9 cellular contexts compared by ENCODE assay signal in genomic region chr6:21263531-21264287, GRCh38.
DNase-seq lines count a peak whose midpoint lies in the region; ATAC-seq and TF ChIP-seq lines count a peak whose summit lies in the region.
"Had no signal": no experiment of that assay in that cellular context is flagged by ENCODE, and none has a peak within 500 bp of the region (broad histone marks: within the 10 kb centered on the region; RNA-seq: fewer than 3 reads in every experiment).

No MANE protein-coding gene starts in this region.

- H3K27me3 Mint-ChIP-seq in H9 (ENCODE audit: low read depth): no peaks in the 10 kb centered on the region

- H3K4ac ChIP-seq in H9 (ENCODE audit: low read depth, low read length): no peak overlapping the region; the same call in 1 of the 2 replicates

- H3K4me1 ChIP-seq in H9 (ENCODE audit: insufficient read depth, low read length): no peaks in the 10 kb centered on the region; the same call in 1 of the 2 replicates
- H3K4me1 ChIP-seq: breast epithelium had no signal

- no peaks in the 10 kb centered on the region; a peak in 3 of 5 replicates for H3K9me3 Mint-ChIP-seq in H9

- H2BK12ac ChIP-seq in H9 (ENCODE audit: insufficient read length, low read depth, low read length): no peak overlapping the region

- peak overlapping the region in 1 of 3 experiments; percentile 53; a peak in 3 of 7 replicates for H3K27ac Mint-ChIP-seq in H9

- no peak overlapping the region for H3K4me3 ChIP-seq in fibroblast of mammary gland (ENCODE audit: control insufficient read depth, low read depth, low read length)
- H3K4me3 ChIP-seq: breast epithelium had no signal

- no peak overlapping the region for H3K4me2 ChIP-seq in H9 (ENCODE audit: insufficient read depth, insufficient read length, low read length)

- H3K4me3 Mint-ChIP-seq in H9: no peak overlapping the region

- H3K9ac ChIP-seq in H9 (ENCODE audit: extremely low read depth, insufficient read length, low read length): no peak overlapping the region

- TF ChIP-seq CTCF in GM10266 (IDR thresholded peaks at IDR 0.05; ENCODE audit: control insufficient read depth, insufficient read depth, low read depth, missing control alignments) (no peak), H9 (conservative IDR thresholded peaks at IDR 0.05) (no peak), fibroblast of mammary gland (conservative IDR thresholded peaks at IDR 0.05; ENCODE audit: control insufficient read depth, insufficient read depth, low read depth, low read length) (no peak)

- WGBS in H9 (ENCODE audit: extremely low coverage, insufficient read length, low lambda C conversion rate): no CpG with 5 or more reads among the region's 18 CpGs

- no peak overlapping the region for H2BK5ac ChIP-seq in H9 (ENCODE audit: insufficient read length, low read length)

- no peak overlapping the region for H2BK15ac ChIP-seq in H9 (ENCODE audit: low read depth, low read length)

- no peak overlapping the region for H4K5ac ChIP-seq in H9 (ENCODE audit: insufficient read length, low read depth, low read length)

- no peaks in the 10 kb centered on the region for H3K79me2 ChIP-seq in H9 (ENCODE audit: insufficient read depth, low read length)

- H4K20me1 ChIP-seq in H9 (ENCODE audit: control insufficient read depth, insufficient read depth, insufficient read length): no peaks in the 10 kb centered on the region

- H4K8ac ChIP-seq in H9 (replicated peaks; ENCODE audit: insufficient read length, low read depth, low read length): no peak overlapping the region

- H2AK5ac ChIP-seq in H9 (ENCODE audit: insufficient read length, low read length): no peak overlapping the region

- no peak overlapping the region for H3K23ac ChIP-seq in H9 (ENCODE audit: insufficient read length, low read depth, low read length)

- no peak overlapping the region for H3K27ac ChIP-seq in H9 (ENCODE audit: insufficient read length, low read depth, low read length)
- H3K27ac ChIP-seq: breast epithelium had no signal

- ATAC-seq in HG03378 (IDR thresholded peaks at IDR 0.05; ENCODE audit: unreplicated experiment): no peak

- H3K18ac ChIP-seq in H9 (ENCODE audit: insufficient read length, low read depth, low read length): no peak overlapping the region

- H4K91ac ChIP-seq in H9 (ENCODE audit: insufficient read length, low read depth, low read length): no peak overlapping the region

- H3K27me3 ChIP-seq in H9 (ENCODE audit: insufficient read depth, low read length): no peaks in the 10 kb centered on the region
- H3K27me3 ChIP-seq: breast epithelium had no signal

- H3K56ac ChIP-seq in H9 (ENCODE audit: insufficient read length, low read depth, low read length): no peak overlapping the region

- no peak overlapping the region for H2AFZ ChIP-seq in H9 (ENCODE audit: low read length)

- H3K79me1 ChIP-seq in H9 (ENCODE audit: insufficient read depth, low read depth, low read length, poor library complexity, severe bottlenecking): no peaks in the 10 kb centered on the region

- H3K36me3 Mint-ChIP-seq in H9 (ENCODE audit: insufficient read depth in 1 of 3, low read depth in 3 of 3): no peaks in the 10 kb centered on the region; a peak in 1 of 7 replicates

- H3K9me3 ChIP-seq in H9 (ENCODE audit: control insufficient read depth, low read depth, low read length): no peaks in the 10 kb centered on the region
- H3K9me3 ChIP-seq: breast epithelium had no signal

- DNase-seq in GM10266 (ENCODE audit: extremely low spot score) (peak; percentile 36), H9 (no peak), NCI-H510A treated with DMSO at 0.1 percent for 48 hours (lab: John Stamatoyannopoulos, UW) (peak; percentile 88), fibroblast of mammary gland (ENCODE audit: low read depth) (peak; percentile 49), NCI-H226 (no peak), pons (ENCODE audit: low spot score) (no peak), NCI-H1092 (lab: John Stamatoyannopoulos, UW) (no peak)

- H3K23me2 ChIP-seq in H9 (ENCODE audit: insufficient read length, low read depth, low read length, poor library complexity, severe bottlenecking): no peaks in the 10 kb centered on the region

- H3K14ac ChIP-seq in H9 (ENCODE audit: insufficient read depth, low read length): 0 out of 2 replicates have a peak overlapping the region, but pooled peaks have one; percentile 12

- H3T11ph ChIP-seq in H9 (ENCODE audit: low read length): no peak overlapping the region

- no peak overlapping the region for H2BK120ac ChIP-seq in H9 (ENCODE audit: low read depth, low read length, poor library complexity, severe bottlenecking)

- no peak overlapping the region for H2BK20ac ChIP-seq in H9 (ENCODE audit: low read depth, low read length, poor library complexity, severe bottlenecking)

- H3K4me1 Mint-ChIP-seq in H9: peaks cover 15 to 20% of the 10 kb centered on the region in 2 experiments

Comparison
In these comparisons a context has a peak if more than half of its experiments do, and no peak if none do; other contexts are left out.
1. DNase-seq: peak in GM10266 (single experiment), NCI-H510A treated with DMSO at 0.1 percent for 48 hours (single experiment) and fibroblast of mammary gland (single experiment); none in H9 (single experiment), NCI-H226 (single experiment), pons (single experiment) and NCI-H1092 (single experiment).